ENCODE assay signal across 2 cellular contexts in the genomic region with DNA sequence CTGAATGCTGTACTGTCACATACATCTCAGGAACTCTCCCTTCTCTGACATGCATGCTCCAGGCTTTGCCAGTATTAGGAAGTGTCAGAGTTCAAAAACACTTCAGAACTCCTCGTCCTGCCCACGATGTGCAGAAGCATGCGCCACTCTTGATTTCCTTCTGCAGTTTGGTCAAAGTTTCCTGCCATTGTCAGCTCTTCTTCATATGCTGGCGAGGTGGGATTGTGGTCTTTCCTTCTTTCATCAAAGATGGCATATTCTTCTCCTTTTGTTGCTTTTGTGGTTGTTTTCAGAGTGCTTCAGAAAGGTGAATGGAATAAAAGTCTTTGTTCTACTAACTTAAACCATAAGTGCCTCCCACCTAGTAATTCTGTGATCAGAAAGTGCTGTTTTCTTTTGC.
A peak's percentile ranks its signal among the peaks of the same experiment; 100 is the strongest.
TF ChIP-seq lines count a peak whose summit lies in the region.

No MANE protein-coding gene starts in this region.

TF ChIP-seq in HepG2, 621 proteins besides CTCF, POLR2A, EP300 and RAD21:
- TF ChIP-seq NR2F6 (IDR thresholded peaks at IDR 0.05) = no peak
- TF ChIP-seq NR2F6 (CRISPR knock-in tag; IDR thresholded peaks at IDR 0.05) = no peak
- TF ChIP-seq ZNF317 (CRISPR knock-in tag; IDR thresholded peaks at IDR 0.05) = peak; percentile 89
- no peak for TF ChIP-seq AKNA (CRISPR knock-in tag; IDR thresholded peaks at IDR 0.05; ENCODE audit: borderline replicate concordance)
- no peak for TF ChIP-seq DMAP1 (CRISPR knock-in tag; IDR thresholded peaks at IDR 0.05)
TF ChIP-seq in HepG2: peak in this region for 1.

TF ChIP-seq in WTC11, 78 proteins besides CTCF, POLR2A, EP300 and RAD21:
- TF ChIP-seq ZNF317 (CRISPR knock-in tag; IDR thresholded peaks at IDR 0.05; ENCODE audit: borderline replicate concordance, low read depth) (0 out of 2 replicates have a peak, but pooled peaks have one; percentile 50), ZNF423 (CRISPR knock-in tag; IDR thresholded peaks at IDR 0.05) (no peak), STAT6 (CRISPR knock-in tag; conservative IDR thresholded peaks at IDR 0.05; ENCODE audit: low read depth) (no peak), HMGA2 (CRISPR knock-in tag; IDR thresholded peaks at IDR 0.05) (no peak), RELA (CRISPR knock-in tag; IDR thresholded peaks at IDR 0.05; ENCODE audit: borderline replicate concordance) (no peak)
